In genomic region chr20:62527781-62528180, GRCh38 we compare ENCODE assay signal across 8 cellular contexts. TPM values are rescaled to one million over a fixed set of nuclear protein-coding genes. Genes with fewer than 3 reads are reported as not detected.
"Had no signal": no experiment of that assay in that cellular context is flagged by ENCODE, and none has a peak within 500 bp of the region (broad histone marks: within the 10 kb centered on the region; RNA-seq: fewer than 3 reads in every experiment).

No MANE protein-coding gene starts in this region.

- FAIRE-seq: G401.6, GM12878, GM12891, GM12892, GM18507, GM19239 had no signal

- H3K4me3 ChIP-seq: GM12878 had no signal

- DNase-seq: GDM1, GF-D8 had no signal

- ATAC-seq: GM12878 had no signal

RNA-seq across cellular contexts. Expression of gene GATA5, which starts 52.0 kb away (rescaled TPM):
- total RNA-seq: GM12878 had no signal
- polyA plus RNA-seq: GM12878 had no signal
